20 cellular contexts compared by ENCODE assay signal in genomic region chr9:311837-312236, GRCh38.
"Had no signal": no experiment of that assay in that cellular context is flagged by ENCODE, and none has a peak within 500 bp of the region (broad histone marks: within the 10 kb centered on the region; RNA-seq: fewer than 3 reads in every experiment).

No MANE protein-coding gene starts in this region.

- H3K27ac ChIP-seq: foreskin keratinocyte, hepatocyte, neutrophil, tibial artery, upper lobe of left lung, uterus had no signal

- H3K4me3 Mint-ChIP-seq: dendritic cell treated with granulocyte-macrophage colony-stimulating factor and Interleukin-4, amounts not matched to agents 40 ng/mL and 50 ng/mL, for 4 days; effector memory CD8-positive, alpha-beta T cell; naive B cell; nephron; stimulated activated memory B cell treated with anti-CD40 and anti-IgM and Interleukin-4, amounts not matched to agents 10 μg/mL and 1 μg/mL and 100 μg/mL, for 72 hours; stimulated activated naive CD8-positive, alpha-beta T cell treated with anti-CD3 and anti-CD28 coated beads, Interleukin-15, Interleukin-2, amounts not matched to agents 100 ng/mL and 50 ng/mL, for 24 hours had no signal

- H3K27ac Mint-ChIP-seq: dendritic cell treated with granulocyte-macrophage colony-stimulating factor and Interleukin-4, amounts not matched to agents 40 ng/mL and 50 ng/mL, for 4 days; nephron; stimulated activated memory B cell treated with anti-CD40 and anti-IgM and Interleukin-4, amounts not matched to agents 10 μg/mL and 1 μg/mL and 100 μg/mL, for 72 hours; stimulated activated naive CD8-positive, alpha-beta T cell treated with anti-CD3 and anti-CD28 coated beads, Interleukin-15, Interleukin-2, amounts not matched to agents 100 ng/mL and 50 ng/mL, for 24 hours had no signal

- H3K27me3 ChIP-seq: foreskin keratinocyte, hepatocyte, neutrophil, tibial artery, upper lobe of left lung, uterus had no signal

- H3K9me3 ChIP-seq: neutrophil, tibial artery, upper lobe of left lung, uterus had no signal

- DNase-seq: effector memory CD8-positive, alpha-beta T cell; foreskin keratinocyte; head of caudate nucleus; left colon; left ventricle myocardium superior; mesenchymal stem cell; midbrain; naive B cell; stimulated activated CD4-positive, alpha-beta T cell treated with anti-CD3 and anti-CD28 coated beads, Interleukin-4, amount 100 ng/mL, for 1 hour; stimulated activated CD8-positive, alpha-beta memory T cell treated with anti-CD3 and anti-CD28 coated beads, Interleukin-4, amount 100 ng/mL, for 48 hours; tibial artery; uterus had no signal

- H3K4me1 ChIP-seq: foreskin keratinocyte, tibial artery, upper lobe of left lung, uterus had no signal

- H3K27me3 Mint-ChIP-seq: dendritic cell treated with granulocyte-macrophage colony-stimulating factor and Interleukin-4, amounts not matched to agents 40 ng/mL and 50 ng/mL, for 4 days; effector memory CD8-positive, alpha-beta T cell; naive B cell; stimulated activated memory B cell treated with anti-CD40 and anti-IgM and Interleukin-4, amounts not matched to agents 10 μg/mL and 1 μg/mL and 100 μg/mL, for 72 hours; stimulated activated naive CD8-positive, alpha-beta T cell treated with anti-CD3 and anti-CD28 coated beads, Interleukin-15, Interleukin-2, amounts not matched to agents 100 ng/mL and 50 ng/mL, for 24 hours had no signal

- H3K4me3 ChIP-seq: hepatocyte, lung, tibial artery, upper lobe of left lung, uterus had no signal

- H3K36me3 ChIP-seq: tibial artery, uterus had no signal

- H3K4me1 Mint-ChIP-seq: naive B cell; nephron; stimulated activated memory B cell treated with anti-CD40 and anti-IgM and Interleukin-4, amounts not matched to agents 10 μg/mL and 1 μg/mL and 100 μg/mL, for 72 hours had no signal

- H3K9me3 Mint-ChIP-seq: dendritic cell treated with granulocyte-macrophage colony-stimulating factor and Interleukin-4, amounts not matched to agents 40 ng/mL and 50 ng/mL, for 4 days; effector memory CD8-positive, alpha-beta T cell; naive B cell; nephron; stimulated activated memory B cell treated with anti-CD40 and anti-IgM and Interleukin-4, amounts not matched to agents 10 μg/mL and 1 μg/mL and 100 μg/mL, for 72 hours; stimulated activated naive CD8-positive, alpha-beta T cell treated with anti-CD3 and anti-CD28 coated beads, Interleukin-15, Interleukin-2, amounts not matched to agents 100 ng/mL and 50 ng/mL, for 24 hours had no signal
